Comparison of ENCODE assay signal across 2 cellular contexts in genomic region chr4:162700815-162701361, GRCh38.
A peak's percentile ranks its signal among the peaks of the same experiment; 100 is the strongest.
TF ChIP-seq lines count a peak whose summit lies in the region.

No MANE protein-coding gene starts in this region.

TF ChIP-seq in GM12878, 131 proteins besides CTCF, POLR2A, EP300 and RAD21 (continued from another document):
- TF ChIP-seq RELB (IDR thresholded peaks at IDR 0.05; ENCODE audit: low read depth): peak; percentile 52; the same call in 1 of the 2 replicates

TF ChIP-seq in GM23338, 12 proteins besides CTCF, POLR2A, EP300 and RAD21 (continued from another document):
- TF ChIP-seq REST (IDR thresholded peaks at IDR 0.05; ENCODE audit: unreplicated experiment) (no peak), POLR2AphosphoS5 (IDR thresholded peaks at IDR 0.05; ENCODE audit: low read depth) (no peak), EZH2phosphoT487 (IDR thresholded peaks at IDR 0.05; ENCODE audit: unreplicated experiment) (no peak), CREB1 (CRISPR knock-in tag; IDR thresholded peaks at IDR 0.05; ENCODE audit: low read depth) (no peak), ZNF114 (CRISPR knock-in tag; IDR thresholded peaks at IDR 0.05) (no peak), ETS1 (IDR thresholded peaks at IDR 0.05) (no peak)
